ENCODE assay signal across 8 cellular contexts in genomic region chr16:80899804-80900592, GRCh38.
DNase-seq lines count a peak whose midpoint lies in the region; ATAC-seq and TF ChIP-seq lines count a peak whose summit lies in the region.

No MANE protein-coding gene starts in this region.

- H3K4me1 ChIP-seq in gastrocnemius medialis, result peaks cover 0 to 7% of the 10 kb centered on the region in 2 donors
- no peaks in the 10 kb centered on the region for H3K4me1 ChIP-seq in smooth muscle cell (ENCODE audit: low read depth)

- H3K9ac ChIP-seq in smooth muscle cell (ENCODE audit: low read depth), result no peak overlapping the region

- DNase-seq in H4 (ENCODE audit: low spot score) (peak; percentile 91), amniotic stem cell (lab: John Stamatoyannopoulos, UW) (peak; percentile 21), Right ventricle myocardium inferior (ENCODE audit: missing footprints) (peak; percentile 91), gastrocnemius medialis (peak; percentile 33 to 60), GM19238 (ENCODE audit: insufficient read length, low spot score) (no peak), smooth muscle cell (lab: John Stamatoyannopoulos, UW; ENCODE audit: unreplicated experiment) (no peak), glomerular visceral epithelial cell (ENCODE audit: extremely low spot score) (no peak)

- TF ChIP-seq POLR2A in gastrocnemius medialis (IDR thresholded peaks at IDR 0.05), result no peak

- no peaks in the 10 kb centered on the region for H3F3A ChIP-seq in smooth muscle cell (ENCODE audit: low read depth)

- in situ Hi-C loops in gastrocnemius medialis (cut with MboI; ENCODE audit: low sequenced_read_pairs in 4 of 4), result no loop called here

- no peak overlapping the region for H3K4me2 ChIP-seq in smooth muscle cell

- H3K36me3 ChIP-seq in gastrocnemius medialis (no peaks in the 10 kb centered on the region), smooth muscle cell (ENCODE audit: low read depth) (no peaks in the 10 kb centered on the region)

- 83% methylated on average over 11 of the region's 11 CpGs for WGBS in smooth muscle cell (ENCODE audit: low lambda C conversion rate)

- TF ChIP-seq CTCF in gastrocnemius medialis (IDR thresholded peaks at IDR 0.05 in 4 of 5, conservative IDR thresholded peaks at IDR 0.05 in 1 of 5), result no peak
- TF ChIP-seq CTCF in smooth muscle cell (IDR thresholded peaks at IDR 0.05; ENCODE audit: borderline replicate concordance, insufficient read depth, poor library complexity, severe bottlenecking), result no peak

- H3K27ac ChIP-seq in gastrocnemius medialis, result peak overlapping the region; percentile 31 to 55 (median 42)
- no peak overlapping the region for H3K27ac ChIP-seq in smooth muscle cell (ENCODE audit: low read depth)

- H3K4me3 ChIP-seq in gastrocnemius medialis (peak overlapping the region in 3 of 4 donors; percentile 11 to 19 (median 17)), smooth muscle cell (no peak overlapping the region)

- intact Hi-C loops in Right ventricle myocardium inferior (cut with DNase I), result no loop called here
- intact Hi-C loops in gastrocnemius medialis (cut with DNase I; ENCODE audit: low total_unique reads), result no loop called here

- no peaks in the 10 kb centered on the region for H4K20me1 ChIP-seq in smooth muscle cell (ENCODE audit: low read depth)

- H3K27me3 ChIP-seq in gastrocnemius medialis (no peaks in the 10 kb centered on the region), smooth muscle cell (ENCODE audit: low read depth) (no peaks in the 10 kb centered on the region)

- ATAC-seq in Right ventricle myocardium inferior, result peak; percentile 97
- ATAC-seq in gastrocnemius medialis, result peak; percentile 63 to 85
- no peak for ATAC-seq in HG03469 (IDR thresholded peaks at IDR 0.05; ENCODE audit: unreplicated experiment)

- no peak overlapping the region for H2AFZ ChIP-seq in smooth muscle cell (ENCODE audit: low read depth)

- H3K79me2 ChIP-seq in smooth muscle cell (ENCODE audit: low read depth), result no peaks in the 10 kb centered on the region

- no peaks in the 10 kb centered on the region for H3K9me3 ChIP-seq in gastrocnemius medialis
- H3K9me3 ChIP-seq in smooth muscle cell (replicated peaks; ENCODE audit: low read depth), result no peaks in the 10 kb centered on the region

Comparison
In these comparisons a context has a peak if more than half of its experiments do, and no peak if none do; other contexts are left out.
1. DNase-seq: peak in H4 (single experiment), amniotic stem cell (single experiment), Right ventricle myocardium inferior (single experiment) and gastrocnemius medialis (2 of 2); none in GM19238 (single experiment), smooth muscle cell (single experiment) and glomerular visceral epithelial cell (single experiment).